18 cellular contexts compared by ENCODE assay signal in genomic region chr1:92398519-92398918, GRCh38.
"Had no signal": no experiment of that assay in that cellular context is flagged by ENCODE, and none has a peak within 500 bp of the region (broad histone marks: within the 10 kb centered on the region; RNA-seq: fewer than 3 reads in every experiment).

No MANE protein-coding gene starts in this region.

- H3K27ac ChIP-seq: foreskin keratinocyte, left ventricle myocardium inferior, lower lobe of right lung, psoas muscle, spleen, stomach, thoracic aorta had no signal

- H3K4me1 ChIP-seq: foreskin keratinocyte, left ventricle myocardium inferior, lower lobe of right lung, psoas muscle, stomach had no signal

- H3K4me3 ChIP-seq: left ventricle myocardium inferior, lower lobe of right lung, psoas muscle, spleen, stomach, thoracic aorta had no signal

- DNase-seq: effector memory CD8-positive, alpha-beta T cell; kidney; left cardiac atrium; left ventricle myocardium inferior; lower lobe of right lung; mesenchymal stem cell; midbrain; psoas muscle; retina; spleen; stimulated activated CD4-positive, alpha-beta T cell treated with anti-CD3 and anti-CD28 coated beads, Interleukin-15, amount 100 ng/mL, for 24 hours; stimulated activated CD4-positive, alpha-beta T cell treated with anti-CD3 and anti-CD28 coated beads, Interleukin-1b, Interleukin-23, amount 100 ng/mL, for 48 hours; stimulated activated CD4-positive, alpha-beta T cell treated with anti-CD3 and anti-CD28 coated beads, Interleukin-4, amount 100 ng/mL, for 24 hours; stimulated activated naive CD4-positive, alpha-beta T cell; stomach; substantia nigra had no signal

- H3K27me3 ChIP-seq: spleen, stomach had no signal

- H3K36me3 ChIP-seq: left ventricle myocardium inferior, lower lobe of right lung, spleen, stomach, thoracic aorta had no signal
